15 cellular contexts compared by ENCODE assay signal in genomic region chr16:13333336-13333735, GRCh38.
"Had no signal": no experiment of that assay in that cellular context is flagged by ENCODE, and none has a peak within 500 bp of the region (broad histone marks: within the 10 kb centered on the region; RNA-seq: fewer than 3 reads in every experiment).

No MANE protein-coding gene starts in this region.

- ATAC-seq: left lung had no signal

- DNase-seq: activated CD4-positive, alpha-beta T cell treated with anti-CD3 and anti-CD28 coated beads, Interleukin-2, amount 50 U/mL, for 1 hour; activated CD4-positive, CD25-positive, alpha-beta regulatory T cell treated with anti-CD3 and anti-CD28 coated beads, Interleukin-2, amount 50 U/mL, for 72 hours; activated CD8-positive, alpha-beta memory T cell treated with anti-CD3 and anti-CD28 coated beads for 24 hours; activated CD8-positive, alpha-beta memory T cell treated with anti-CD3 and anti-CD28 coated beads, Interleukin-2, amount 50 U/mL, for 48 hours; activated effector memory CD4-positive, alpha-beta T cell treated with Interleukin-2 at 50 U/mL for 16 hours; activated naive CD4-positive, alpha-beta T cell treated with anti-CD3 and anti-CD28 coated beads, Interleukin-2, amount 50 U/mL, for 16 hours; activated T-cell treated with anti-CD3 and anti-CD28 coated beads, Interleukin-2, amount 50 U/mL, for 48 hours; aorta; colonic mucosa; erythroblast; left lung; stimulated activated CD4-positive, alpha-beta T cell treated with anti-CD3 and anti-CD28 coated beads, Interleukin-12 subunit alpha, Interleukin-12 subunit beta, amount 100 ng/mL, for 4 hours; stimulated activated CD4-positive, alpha-beta T cell treated with anti-CD3 and anti-CD28 coated beads, Interleukin-1b, Interleukin-23, amount 100 ng/mL, for 48 hours; stimulated activated CD8-positive, alpha-beta memory T cell treated with anti-CD3 and anti-CD28 coated beads, Interleukin-4, amount 100 ng/mL, for 48 hours; stimulated activated naive CD4-positive, alpha-beta T cell had no signal
